16 cellular contexts compared by ENCODE assay signal in the genomic region with DNA sequence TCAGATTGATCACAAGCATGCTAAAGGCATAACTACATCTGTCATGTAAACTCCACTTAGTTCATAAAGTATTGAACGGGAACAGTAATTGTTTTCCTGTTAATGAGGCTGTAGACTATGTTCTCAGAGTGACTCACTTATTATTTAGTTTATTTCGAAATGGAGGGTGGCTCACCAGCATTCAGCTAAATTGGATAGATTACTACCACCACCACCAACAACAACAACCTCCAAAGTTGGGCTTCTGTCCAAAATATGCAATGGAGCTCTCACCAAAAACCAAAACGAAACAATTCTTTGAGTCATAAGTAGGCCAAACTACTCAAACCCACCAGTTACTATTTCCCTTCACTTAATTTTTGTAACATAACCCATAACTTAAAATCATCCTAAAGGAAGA.
DNase-seq lines count a peak whose midpoint lies in the region; TF ChIP-seq lines count a peak whose summit lies in the region.
"Had no signal": no experiment of that assay in that cellular context is flagged by ENCODE, and none has a peak within 500 bp of the region (broad histone marks: within the 10 kb centered on the region; RNA-seq: fewer than 3 reads in every experiment).

No MANE protein-coding gene starts in this region.

- intact Hi-C loops in tibial artery (cut with DNase I; ENCODE audit: low total_unique reads), result no loop called here

- H3K36me3 ChIP-seq in tibial artery, result no peaks in the 10 kb centered on the region
- H3K36me3 ChIP-seq: BLaER1 had no signal

- no peaks in the 10 kb centered on the region for H3K4me1 ChIP-seq in tibial artery
- H3K4me1 ChIP-seq: BLaER1 had no signal

- no peaks in the 10 kb centered on the region for H3K27me3 ChIP-seq in tibial artery
- H3K27me3 ChIP-seq: BLaER1 had no signal

- DNase-seq in AG08395 (ENCODE audit: low spot score) (peak; percentile 72), H4 (ENCODE audit: low spot score) (peak; percentile 80), amniotic epithelial cell (ENCODE audit: low read depth) (peak; percentile 73), fibroblast of the conjunctiva (ENCODE audit: low read depth) (peak; percentile 9), pons (ENCODE audit: low spot score) (no peak), tibial artery (no peak), glomerular visceral epithelial cell (ENCODE audit: extremely low spot score) (no peak)
- DNase-seq in stimulated activated CD4-positive, alpha-beta T cell treated with anti-CD3 and anti-CD28 coated beads, Interleukin-4, amount 100 ng/mL, for 4 hours, result no peak
- DNase-seq: activated CD4-positive, alpha-beta T cell treated with anti-CD3 and anti-CD28 coated beads for 48 hours; amniotic stem cell; NCI-H2081 treated with DMSO at 0.1 percent for 48 hours; NCI-H69; nucleus accumbens; Right ventricle myocardium superior had no signal

- no peaks in the 10 kb centered on the region for H3K9me3 ChIP-seq in tibial artery
- H3K9me3 ChIP-seq: BLaER1 had no signal

- no peak overlapping the region for H3K4me3 ChIP-seq in tibial artery
- H3K4me3 ChIP-seq: BLaER1, smooth muscle cell had no signal

- no peak for TF ChIP-seq CTCF in tibial artery (IDR thresholded peaks at IDR 0.05)

- no peak overlapping the region for H3K27ac ChIP-seq in tibial artery
- H3K27ac ChIP-seq: BLaER1 had no signal

Comparison
In these comparisons a context has a peak if more than half of its experiments do, and no peak if none do; other contexts are left out.
1. DNase-seq: peak in AG08395 (single experiment), H4 (single experiment), amniotic epithelial cell (single experiment) and fibroblast of the conjunctiva (single experiment); none in pons (single experiment), tibial artery (0 of 2), stimulated activated CD4-positive, alpha-beta T cell treated with anti-CD3 and anti-CD28 coated beads, Interleukin-4, amount 100 ng/mL, for 4 hours (0 of 2) and glomerular visceral epithelial cell (single experiment).